In genomic region chr11:2298795-2299747, GRCh38 we compare ENCODE assay signal across 8 cellular contexts. TPM values are rescaled to one million over a fixed set of nuclear protein-coding genes. Genes with fewer than 3 reads are reported as not detected.
DNase-seq lines count a peak whose midpoint lies in the region; ATAC-seq, FAIRE-seq and TF ChIP-seq lines count a peak whose summit lies in the region.

No MANE protein-coding gene starts in this region.

- peaks cover 53% of the 10 kb centered on the region for H3K4me1 Mint-ChIP-seq in CD4-positive, alpha-beta T cell (ENCODE audit: low read depth)
- H3K4me1 Mint-ChIP-seq in type B pancreatic cell (ENCODE audit: unreplicated experiment) = no peaks in the 10 kb centered on the region

- no peaks in the 10 kb centered on the region for H4K20me1 ChIP-seq in keratinocyte (ENCODE audit: control insufficient read depth, extremely low read depth, insufficient read depth, low read length)

- POLR2A ChIA-PET in CD4-positive, alpha-beta T cell (lab: Charles Lee) = interaction anchor here (1.3 kb wide), 1 partner anchor 101 kb away, joined by 4 read pairs; the partner anchor contains the start of gene TSSC4

- DNase-seq in CD4-positive, alpha-beta T cell = no peak
- DNase-seq in HL-60 (ENCODE audit: low read depth in 1 of 2, low spot score in 1 of 2) (no peak), keratinocyte (ENCODE audit: low read depth, low spot score) (peak; percentile 4), type B pancreatic cell (ENCODE audit: extremely low spot score, unreplicated experiment) (peak; percentile 72), NOMO-1 treated with DMSO at 0.1 percent for 48 hours (lab: John Stamatoyannopoulos, UW; ENCODE audit: unreplicated experiment) (no peak)
- DNase-seq in activated CD8-positive, alpha-beta memory T cell treated with anti-CD3 and anti-CD28 coated beads for 24 hours = peak; percentile 79

- FAIRE-seq in keratinocyte (lab: Jason Lieb, UNC) = no peak

- no peak overlapping the region for H3K4me2 ChIP-seq in keratinocyte (ENCODE audit: control insufficient read depth, extremely low read depth, insufficient read depth, low read depth, low read length)

- no peaks in the 10 kb centered on the region for H3K9me3 Mint-ChIP-seq in CD4-positive, alpha-beta T cell
- no peaks in the 10 kb centered on the region for H3K9me3 Mint-ChIP-seq in type B pancreatic cell

- peak; percentile 22 for TF ChIP-seq CTCF in CD4-positive, alpha-beta T cell (IDR thresholded peaks at IDR 0.05)
- no peak for TF ChIP-seq CTCF in HL-60 (IDR thresholded peaks at IDR 0.05; ENCODE audit: insufficient read depth, low read length)
- peak; percentile 43 to 82 (median 73) for TF ChIP-seq CTCF in keratinocyte (optimal IDR thresholded peaks at IDR 0.05 in 1 of 3, IDR thresholded peaks at IDR 0.05 in 1 of 3, conservative IDR thresholded peaks at IDR 0.05 in 1 of 3; ENCODE audit: extremely low read depth in 1 of 3, insufficient read depth in 2 of 3, low read length in 3 of 3)
- peak; percentile 55 for TF ChIP-seq CTCF in type B pancreatic cell (conservative IDR thresholded peaks at IDR 0.05)

- H3K4me3 Mint-ChIP-seq in CD4-positive, alpha-beta T cell = peak overlapping the region; percentile 87
- no peak overlapping the region for H3K4me3 Mint-ChIP-seq in type B pancreatic cell

- peak overlapping the region; percentile 89 for H3K27ac Mint-ChIP-seq in CD4-positive, alpha-beta T cell
- H3K27ac Mint-ChIP-seq in type B pancreatic cell = no peak overlapping the region

- no peaks in the 10 kb centered on the region for H3K27me3 Mint-ChIP-seq in CD4-positive, alpha-beta T cell
- H3K27me3 Mint-ChIP-seq in type B pancreatic cell = peaks cover 10% of the 10 kb centered on the region

- no peaks in the 10 kb centered on the region for H3K9me3 ChIP-seq in CD4-positive, alpha-beta T cell (ENCODE audit: control insufficient read depth, low read length)
- no peaks in the 10 kb centered on the region for H3K9me3 ChIP-seq in keratinocyte (ENCODE audit: control insufficient read depth, low read depth, low read length)

- no peak for ATAC-seq in CD4-positive, alpha-beta T cell (ENCODE audit: poor library complexity)
- ATAC-seq in HG03378 (IDR thresholded peaks at IDR 0.05; ENCODE audit: unreplicated experiment) (no peak), HG02981 (IDR thresholded peaks at IDR 0.05; ENCODE audit: unreplicated experiment) (no peak)

- intact Hi-C loops in CD4-positive, alpha-beta T cell (cut with DNase I, micrococcal nuclease) = loop anchor here in 1 of 2 experiments (2.0 kb wide), 1 partner anchor 102 kb away; no protein-coding TSS in a partner anchor

- no peak overlapping the region for H3K9ac ChIP-seq in keratinocyte (ENCODE audit: control insufficient read depth, extremely low read depth, insufficient read depth, low read length)

- H3K79me2 ChIP-seq in keratinocyte (ENCODE audit: control insufficient read depth, insufficient read depth, low read length) = no peaks in the 10 kb centered on the region

- no peak overlapping the region for H3K4me3 ChIP-seq in HL-60 (replicated peaks; ENCODE audit: insufficient read depth, low read length)
- H3K4me3 ChIP-seq in keratinocyte (ENCODE audit: control insufficient read depth in 2 of 3, extremely low read depth in 1 of 3, insufficient read depth in 2 of 3, low read depth in 1 of 3, low read length in 3 of 3) = no peak overlapping the region

- no peaks in the 10 kb centered on the region for H3K36me3 ChIP-seq in keratinocyte (ENCODE audit: control insufficient read depth in 2 of 2, extremely low read depth in 1 of 2, insufficient read depth in 2 of 2, low read length in 2 of 2)

- peaks cover 19% of the 10 kb centered on the region for H3K36me3 Mint-ChIP-seq in CD4-positive, alpha-beta T cell (ENCODE audit: low read depth)
- no peaks in the 10 kb centered on the region for H3K36me3 Mint-ChIP-seq in type B pancreatic cell

- H2AFZ ChIP-seq in keratinocyte (ENCODE audit: control insufficient read depth, low read length) = no peak overlapping the region

- no peaks in the 10 kb centered on the region for H3K9me1 ChIP-seq in keratinocyte (ENCODE audit: control insufficient read depth, extremely low read depth, insufficient read depth, low read length)

- no peaks in the 10 kb centered on the region for H3K27me3 ChIP-seq in CD4-positive, alpha-beta T cell (ENCODE audit: control insufficient read depth, insufficient read depth, low read length)
- no peaks in the 10 kb centered on the region for H3K27me3 ChIP-seq in HL-60 (ENCODE audit: insufficient read depth, poor library complexity, severe bottlenecking)
- H3K27me3 ChIP-seq in keratinocyte (ENCODE audit: control insufficient read depth, extremely low read depth, insufficient read depth, low read length) = peaks cover 11% of the 10 kb centered on the region

- CTCF ChIA-PET in CD4-positive, alpha-beta T cell (lab: Charles Lee) = interaction anchor here (1.3 kb wide), 1 partner anchor 121 kb away, joined by 3 read pairs; no protein-coding TSS in a partner anchor

- peak overlapping the region; percentile 54 for H3K27ac ChIP-seq in CD4-positive, alpha-beta T cell (ENCODE audit: low read depth, low read length)
- peak overlapping the region; percentile 28 for H3K27ac ChIP-seq in HL-60 (replicated peaks)
- no peak overlapping the region for H3K27ac ChIP-seq in keratinocyte (ENCODE audit: control insufficient read depth, insufficient read depth, low read length)

- dilution Hi-C loops in keratinocyte (cut with MboI; ENCODE audit: extremely low pct_ligation_motif_present, low sequenced_read_pairs) = no loop called here

- no peaks in the 10 kb centered on the region for H3K4me1 ChIP-seq in keratinocyte (ENCODE audit: control insufficient read depth, extremely low read depth, insufficient read depth, low read length)

RNA-seq across cellular contexts. Expression of gene C11orf21, which starts 2.6 kb away (rescaled TPM):
- total RNA-seq in CD4-positive, alpha-beta T cell = 10 to 100 TPM; 71.2 to 71.7 TPM
- polyA plus RNA-seq in keratinocyte = not detected in 3 replicates
- not detected for polyA plus RNA-seq in keratinocyte (2011; ENCODE audit: low read depth)
- not detected in 2 replicates for polyA plus RNA-seq in keratinocyte (2011; cell fraction: cytosol; rRNA removed)
- not detected in 2 replicates for polyA plus RNA-seq in keratinocyte (2011; cell fraction: nucleus; rRNA removed)
- polyA plus RNA-seq in keratinocyte (2012; ENCODE audit: low replicate concordance) = not detected in 2 replicates
- polyA minus RNA-seq in keratinocyte = not detected in 3 replicates
- polyA minus RNA-seq in keratinocyte (2011; cell fraction: cytosol; rRNA and poly(A)+ RNA removed) = not detected
- not detected in 2 replicates for polyA minus RNA-seq in keratinocyte (2011; cell fraction: nucleus; rRNA and poly(A)+ RNA removed)
- total RNA-seq in type B pancreatic cell (ENCODE audit: low replicate concordance) = 0.51 and 1.2 TPM in 2 replicates

RNA-seq across cellular contexts. Expression of gene TSPAN32, which starts 2.7 kb away (rescaled TPM):
- 10 to 100 TPM; 81.8 TPM for total RNA-seq in CD4-positive, alpha-beta T cell
- not detected in 3 replicates for polyA plus RNA-seq in keratinocyte
- polyA plus RNA-seq in keratinocyte (2011; ENCODE audit: low read depth) = not detected
- polyA plus RNA-seq in keratinocyte (2011; cell fraction: cytosol; rRNA removed) = not detected in 2 replicates
- polyA plus RNA-seq in keratinocyte (2011; cell fraction: nucleus; rRNA removed) = not detected in 2 replicates
- polyA plus RNA-seq in keratinocyte (2012; ENCODE audit: low replicate concordance) = not detected in 2 replicates
- not detected in 3 replicates for polyA minus RNA-seq in keratinocyte
- not detected for polyA minus RNA-seq in keratinocyte (2011; cell fraction: cytosol; rRNA and poly(A)+ RNA removed)
- polyA minus RNA-seq in keratinocyte (2011; cell fraction: nucleus; rRNA and poly(A)+ RNA removed) = not detected in 2 replicates
- total RNA-seq in type B pancreatic cell (ENCODE audit: low replicate concordance) = 2.6 and 7.2 TPM in 2 replicates

RNA-seq across cellular contexts. Expression of gene ASCL2, which starts 28.7 kb away (rescaled TPM):
- not detected for total RNA-seq in CD4-positive, alpha-beta T cell
- 0.07 to 0.36 TPM (median 0.26 TPM) in 3 replicates for polyA plus RNA-seq in keratinocyte
- not detected for polyA plus RNA-seq in keratinocyte (2011; ENCODE audit: low read depth)
- polyA plus RNA-seq in keratinocyte (2011; cell fraction: cytosol; rRNA removed) = 0.19 TPM in 1 of 2 replicates, not detected in the other
- polyA plus RNA-seq in keratinocyte (2011; cell fraction: nucleus; rRNA removed) = 0.07 TPM in 1 of 2 replicates, not detected in the other
- 0.09 TPM in 1 of 2 replicates, not detected in the other for polyA plus RNA-seq in keratinocyte (2012; ENCODE audit: low replicate concordance)
- polyA minus RNA-seq in keratinocyte = 0.10 to 0.13 TPM in 2 of 3 replicates, not detected in the other
- polyA minus RNA-seq in keratinocyte (2011; cell fraction: cytosol; rRNA and poly(A)+ RNA removed) = not detected
- not detected in 2 replicates for polyA minus RNA-seq in keratinocyte (2011; cell fraction: nucleus; rRNA and poly(A)+ RNA removed)
- 5.6 and 13.6 TPM in 2 replicates for total RNA-seq in type B pancreatic cell (ENCODE audit: low replicate concordance)

Comparison
In these comparisons a context has a peak if more than half of its experiments do, and no peak if none do; other contexts are left out.
1. DNase-seq: peak in activated CD8-positive, alpha-beta memory T cell treated with anti-CD3 and anti-CD28 coated beads for 24 hours (single experiment), keratinocyte (single experiment) and type B pancreatic cell (single experiment); none in CD4-positive, alpha-beta T cell (0 of 10), HL-60 (0 of 2) and NOMO-1 treated with DMSO at 0.1 percent for 48 hours (single experiment).
2. RNA of gene C11orf21, which starts 2.6 kb away (total RNA-seq): 71.2 to 71.7 TPM in CD4-positive, alpha-beta T cell; 0.51 to 1.2 TPM in type B pancreatic cell; every median in the first group is over 10 times any median in the second.
3. RNA of gene TSPAN32, which starts 2.7 kb away (total RNA-seq): 81.8 TPM in CD4-positive, alpha-beta T cell; 2.6 to 7.2 TPM in type B pancreatic cell; every median in the first group is over 10 times any median in the second.